8 cellular contexts compared by ENCODE assay signal in the genomic region with DNA sequence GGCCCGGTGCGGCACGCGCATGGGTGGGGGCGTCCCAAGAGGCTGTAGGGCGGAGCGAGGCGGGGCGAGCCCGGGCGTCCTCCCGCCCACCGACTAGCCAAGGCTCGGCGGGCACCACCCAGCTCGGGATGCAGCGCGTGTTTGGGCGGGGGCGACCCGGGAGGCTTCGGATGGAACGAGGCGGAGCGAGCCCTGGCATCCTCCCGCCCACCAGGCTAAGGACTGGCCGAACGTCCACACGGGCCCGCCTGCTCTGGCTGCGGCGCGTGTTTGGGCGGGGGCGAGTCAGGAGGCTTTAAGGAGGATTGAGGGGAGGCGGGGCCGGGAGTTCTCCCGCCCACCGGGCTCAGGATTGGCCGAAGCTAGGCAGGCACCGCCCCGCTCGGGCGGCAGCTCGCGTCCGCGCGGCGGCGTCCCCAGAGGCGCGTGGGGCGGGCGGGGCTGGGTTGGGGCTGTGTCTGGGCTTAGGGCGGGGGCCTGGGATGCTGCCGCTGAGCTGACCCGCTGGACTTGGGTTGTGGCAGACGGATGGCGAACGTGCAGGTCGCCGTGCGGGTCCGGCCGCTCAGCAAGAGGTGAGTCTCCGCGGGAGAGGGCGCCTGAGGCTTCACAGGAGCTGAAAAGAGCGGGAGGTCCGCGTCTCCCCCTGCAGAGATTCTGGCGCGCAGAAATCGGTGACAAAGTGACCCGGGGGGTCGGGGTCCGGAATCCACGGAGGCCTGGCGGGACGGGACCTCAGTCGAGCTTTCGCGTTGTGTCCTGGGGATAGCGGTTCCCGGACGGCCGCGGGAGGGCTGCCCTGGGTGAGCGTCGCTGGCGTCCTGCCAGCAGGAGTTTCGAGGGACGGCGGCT. TPM values are rescaled to one million over a fixed set of nuclear protein-coding genes. Genes with fewer than 3 reads are reported as not detected.
DNase-seq lines count a peak whose midpoint lies in the region; ATAC-seq and TF ChIP-seq lines count a peak whose summit lies in the region.

Gene STARD9 (plus strand): TSS at position 419 of the 852 bp plus-strand sequence. CDS start 110 bp downstream, at position 529.

- POLR2A ChIA-PET in T-cell (lab: Charles Lee): interaction anchor here (0.5 to 0.8 kb wide), 5 partner anchors 21 to 93 kb away, joined by 3 to 9 read pairs (median 4); partner anchors contain the start of genes HAUS2 (in 1 of the 2), LRRC57 (in 1 of the 2) and ZNF106 (in 1 of the 2)

- WGBS in adrenal gland, 4 donors: 0 to 1% (median 0%) methylated on average over 32 to 95 of the region's 95 CpGs; no CpG with 5 or more reads in 1 of the 4 donors
- 0% methylated on average over 81 to 95 of the region's 95 CpGs for WGBS in heart right ventricle, 2 donors

- H3K27me3 Mint-ChIP-seq in T-cell: peaks cover 14% of the 10 kb centered on the region in 2 donors
- peaks cover 39% of the 10 kb centered on the region for H3K27me3 Mint-ChIP-seq in type B pancreatic cell

- H3K9me3 ChIP-seq in adrenal gland (replicated peaks in 1 of 3) (no peaks in the 10 kb centered on the region), heart right ventricle (no peaks in the 10 kb centered on the region)

- TF ChIP-seq CTCF in GM13977 (IDR thresholded peaks at IDR 0.05; ENCODE audit: extremely low read depth, insufficient read depth, missing control alignments) (no peak), adrenal gland (IDR thresholded peaks at IDR 0.05) (no peak), heart right ventricle (IDR thresholded peaks at IDR 0.05) (peak in 1 of 9 donors; percentile 28), type B pancreatic cell (conservative IDR thresholded peaks at IDR 0.05) (no peak)

- H3K36me3 ChIP-seq in adrenal gland (replicated peaks in 1 of 2) (no peaks in the 10 kb centered on the region), heart right ventricle (peaks cover 0 to 2% (median 0%) of the 10 kb centered on the region in 9 donors)

- TF ChIP-seq POLR2A in adrenal gland (IDR thresholded peaks at IDR 0.05): peak in 1 of 2 donors; percentile 44

- H3K27ac Mint-ChIP-seq in T-cell (peak within 1 kb of the TSS; percentile 71 to 84), type B pancreatic cell (peak within 1 kb of the TSS; percentile 71)

- H3K4me1 Mint-ChIP-seq in T-cell (peaks cover 10 to 22% (median 16%) of the 10 kb centered on the region in 3 donors), type B pancreatic cell (ENCODE audit: unreplicated experiment) (peaks cover 9% of the 10 kb centered on the region)

- in situ Hi-C loops in GM13977 (cut with MboI; ENCODE audit: low pct_unique_long_range_greater_than_20kb, low sequenced_read_pairs, unreplicated experiment): no loop called here

- H3K27ac ChIP-seq in adrenal gland (peak within 1 kb of the TSS in 3 of 5 donors; percentile 53 to 75 (median 67)), heart right ventricle (peak within 1 kb of the TSS; percentile 37 to 95 (median 90))

- intact Hi-C loops in adrenal gland (cut with DNase I): no loop called here
- intact Hi-C loops in heart right ventricle (cut with DNase I): loop anchor here in 1 of 10 donors (1.0 to 10.0 kb wide), 4 partner anchors 13 to 81 kb away; partner anchors contain the start of genes HAUS2, LRRC57, SNAP23 and ZNF106
- intact Hi-C loops in posterior cingulate gyrus (cut with DNase I): loop anchor here (1.0 to 10.0 kb wide), 2 partner anchors 25 to 349 kb away; partner anchors contain the start of gene TTBK2

- peak within 1 kb of the TSS; percentile 88 to 92 (median 91) for H3K4me3 Mint-ChIP-seq in T-cell
- H3K4me3 Mint-ChIP-seq in type B pancreatic cell: peak within 1 kb of the TSS; percentile 94

- ATAC-seq in HG02870 (IDR thresholded peaks at IDR 0.05; ENCODE audit: unreplicated experiment) (peak; percentile 84), T-cell (replicated peaks in 1 of 4) (peak; percentile 91 to 97 (median 94)), heart right ventricle (peak; percentile 96 to 99 (median 97))

- H3K4me1 ChIP-seq in adrenal gland (replicated peaks in 1 of 2) (peaks cover 0 to 30% of the 10 kb centered on the region in 2 donors), heart right ventricle (peaks cover 0 to 50% (median 44%) of the 10 kb centered on the region in 9 donors)

- H3K9me3 Mint-ChIP-seq in T-cell: no peaks in the 10 kb centered on the region
- H3K9me3 Mint-ChIP-seq in type B pancreatic cell: no peaks in the 10 kb centered on the region

- no peaks in the 10 kb centered on the region for H3K36me3 Mint-ChIP-seq in T-cell
- H3K36me3 Mint-ChIP-seq in type B pancreatic cell: peaks cover 4% of the 10 kb centered on the region

- no peaks in the 10 kb centered on the region for H3K27me3 ChIP-seq in adrenal gland
- H3K27me3 ChIP-seq in heart right ventricle: no peaks in the 10 kb centered on the region

- H3K4me3 ChIP-seq in adrenal gland: peak within 1 kb of the TSS in 3 of 4 donors; percentile 29 to 73 (median 30)
- peak within 1 kb of the TSS; percentile 47 to 96 (median 91) for H3K4me3 ChIP-seq in heart right ventricle

- CTCF ChIA-PET in T-cell (lab: Charles Lee): interaction anchor here (0.7 to 1.0 kb wide), 4 partner anchors 9 to 80 kb away, joined by 3 read pairs; partner anchors contain the start of gene SNAP23 (in 1 of the 2)

- DNase-seq in GM13977 (ENCODE audit: low spot score): peak; percentile 98
- DNase-seq in NCI-H146 (lab: John Stamatoyannopoulos, UW): peak; percentile 97
- DNase-seq in T-cell: peak; percentile 82 to 95 (median 90)
- DNase-seq in adrenal gland: peak; percentile 97 to 99 (median 98)
- peak; percentile 98 to 99 for DNase-seq in heart right ventricle
- DNase-seq in posterior cingulate gyrus: peak; percentile 95 to 100 (median 98)
- DNase-seq in type B pancreatic cell (ENCODE audit: extremely low spot score, unreplicated experiment): peak; percentile 98

RNA-seq across cellular contexts. Expression of gene STARD9, which starts in this region (rescaled TPM):
- total RNA-seq in T-cell: 10 to 100 TPM in 2 of 5 donors, 1 to 10 TPM in 3; 6.6 to 10.6 (median 8.8) TPM
- 1 to 10 TPM; 1.2 to 8.7 (median 2.7) TPM for total RNA-seq in adrenal gland
- 1 to 10 TPM in 2 of 3 donors, under 1 TPM in 1; 0.71 to 6.8 (median 4.5) TPM for polyA plus RNA-seq in adrenal gland
- total RNA-seq in heart right ventricle: 1 to 10 TPM; 2.7 to 9.6 (median 6.1) TPM
- polyA plus RNA-seq in heart right ventricle: 10 to 100 TPM in 1 of 2 donors, 1 to 10 TPM in 1; 2.3 to 15.7 TPM
- total RNA-seq in type B pancreatic cell (ENCODE audit: low replicate concordance): 1.2 and 13.7 TPM in 2 replicates

Comparison
In these comparisons a context has a peak if more than half of its experiments do, and no peak if none do; other contexts are left out.
1. Peak in every context shown above with its lines: DNase-seq, ATAC-seq, H3K4me3 ChIP-seq and H3K27ac ChIP-seq.